ENCODE assay signal across 8 cellular contexts in the genomic region with DNA sequence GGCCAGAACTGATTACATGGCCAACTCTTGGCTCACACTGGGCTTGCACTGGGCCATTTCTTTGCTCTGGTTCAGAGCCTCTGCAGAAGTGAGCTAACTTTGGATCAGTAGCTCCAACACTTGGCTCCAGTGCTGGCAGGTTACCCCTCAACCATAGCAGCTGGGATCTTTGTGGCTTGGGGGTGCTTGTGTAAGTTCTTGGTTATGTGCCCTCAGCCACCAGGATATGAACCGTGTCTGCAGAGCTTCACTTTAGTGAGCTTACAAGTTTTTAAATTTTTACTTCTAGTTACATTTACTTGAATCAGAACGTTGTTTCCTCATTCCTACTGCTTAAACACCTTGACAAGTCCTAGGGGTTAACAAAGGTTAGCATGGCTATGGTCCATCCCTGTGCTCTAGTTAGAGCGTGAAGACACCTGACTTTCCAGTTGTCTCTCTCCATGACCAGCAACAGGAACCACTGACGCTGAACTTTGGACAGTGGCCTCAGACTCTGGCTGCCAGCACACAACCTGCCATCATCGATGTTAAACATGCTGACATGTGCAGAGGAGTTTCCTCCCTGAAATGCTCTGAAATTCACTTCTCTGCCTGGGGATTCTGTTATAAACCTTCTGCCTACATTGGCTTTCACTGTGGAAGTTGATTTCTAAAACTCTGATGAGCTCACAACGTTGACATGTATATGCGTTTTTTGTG. TPM values are rescaled to one million over a fixed set of nuclear protein-coding genes. Genes with fewer than 3 reads are reported as not detected.
DNase-seq lines count a peak whose midpoint lies in the region; TF ChIP-seq lines count a peak whose summit lies in the region.
"Had no signal": no experiment of that assay in that cellular context is flagged by ENCODE, and none has a peak within 500 bp of the region (broad histone marks: within the 10 kb centered on the region; RNA-seq: fewer than 3 reads in every experiment).

No MANE protein-coding gene starts in this region.

- H3K36me3 Mint-ChIP-seq in HFFc6 (ENCODE audit: low read depth), result peaks cover 37% of the 10 kb centered on the region
- peaks cover 31% of the 10 kb centered on the region for H3K36me3 Mint-ChIP-seq in activated T-helper 1 cell treated with anti-CD3 and anti-CD28 coated beads, Interleukin-12 subunit alpha, Interleukin-12 subunit beta, Interleukin-2, Interleukin-4 antibody, amounts not matched to agents 30 ng/mL and 10 ng/mL and 1 ng/mL, durations not matched to agents 14 hours and 24 hours and 36 hours (ENCODE audit: low read depth)
- H3K36me3 Mint-ChIP-seq in nephron progenitor cell (ENCODE audit: low read depth), result peaks cover 45% of the 10 kb centered on the region

- H3K36me3 ChIP-seq in vagina, result peaks cover 0 to 43% of the 10 kb centered on the region in 2 donors

- no peak for DNase-seq in HFFc6
- DNase-seq in activated T-helper 1 cell treated with anti-CD3 and anti-CD28 coated beads, Interleukin-12 subunit alpha, Interleukin-12 subunit beta, Interleukin-2, Interleukin-4 antibody, amounts not matched to agents 30 ng/mL and 10 ng/mL and 1 ng/mL, durations not matched to agents 14 hours and 24 hours and 36 hours (ENCODE audit: low spot score), result no peak
- DNase-seq in nephron progenitor cell, result no peak
- DNase-seq in DMS79 treated with DMSO at 0.1 percent for 48 hours (lab: John Stamatoyannopoulos, UW), result no peak
- DNase-seq in vagina (ENCODE audit: extremely low spot score in 2 of 2), result no peak
- no peak for DNase-seq in stimulated activated CD4-positive, alpha-beta T cell treated with anti-CD3 and anti-CD28 coated beads, Interleukin-4, amount 100 ng/mL, for 1 hour
- DNase-seq: H7, KBM-7 had no signal

- H3K9me3 Mint-ChIP-seq in HFFc6, result no peaks in the 10 kb centered on the region
- H3K9me3 Mint-ChIP-seq in activated T-helper 1 cell treated with anti-CD3 and anti-CD28 coated beads, Interleukin-12 subunit alpha, Interleukin-12 subunit beta, Interleukin-2, Interleukin-4 antibody, amounts not matched to agents 30 ng/mL and 10 ng/mL and 1 ng/mL, durations not matched to agents 14 hours and 24 hours and 36 hours, result no peaks in the 10 kb centered on the region
- no peaks in the 10 kb centered on the region for H3K9me3 Mint-ChIP-seq in nephron progenitor cell

- no peak for TF ChIP-seq CTCF in HFFc6 (IDR thresholded peaks at IDR 0.05)
- no peak for TF ChIP-seq CTCF in nephron progenitor cell (IDR thresholded peaks at IDR 0.05)
- TF ChIP-seq CTCF in vagina (IDR thresholded peaks at IDR 0.05), result no peak

- H3K4me3 Mint-ChIP-seq in HFFc6, result peak overlapping the region; percentile 26; the same call in 1 of the 2 replicates
- H3K4me3 Mint-ChIP-seq in activated T-helper 1 cell treated with anti-CD3 and anti-CD28 coated beads, Interleukin-12 subunit alpha, Interleukin-12 subunit beta, Interleukin-2, Interleukin-4 antibody, amounts not matched to agents 30 ng/mL and 10 ng/mL and 1 ng/mL, durations not matched to agents 14 hours and 24 hours and 36 hours, result peak overlapping the region; percentile 19
- peak overlapping the region; percentile 2 for H3K4me3 Mint-ChIP-seq in nephron progenitor cell

- no peak overlapping the region for H3K27ac ChIP-seq in vagina

- H3K4me1 Mint-ChIP-seq in HFFc6 (ENCODE audit: low read depth), result peaks cover 37% of the 10 kb centered on the region
- H3K4me1 Mint-ChIP-seq in activated T-helper 1 cell treated with anti-CD3 and anti-CD28 coated beads, Interleukin-12 subunit alpha, Interleukin-12 subunit beta, Interleukin-2, Interleukin-4 antibody, amounts not matched to agents 30 ng/mL and 10 ng/mL and 1 ng/mL, durations not matched to agents 14 hours and 24 hours and 36 hours (ENCODE audit: low read depth), result peaks cover 42% of the 10 kb centered on the region
- peaks cover 51% of the 10 kb centered on the region for H3K4me1 Mint-ChIP-seq in nephron progenitor cell

- H3K9me3 ChIP-seq in vagina, result no peaks in the 10 kb centered on the region

- no peaks in the 10 kb centered on the region for H3K27me3 ChIP-seq in vagina

- peaks cover 6% of the 10 kb centered on the region for H3K27me3 Mint-ChIP-seq in HFFc6 (ENCODE audit: insufficient read depth)
- H3K27me3 Mint-ChIP-seq in activated T-helper 1 cell treated with anti-CD3 and anti-CD28 coated beads, Interleukin-12 subunit alpha, Interleukin-12 subunit beta, Interleukin-2, Interleukin-4 antibody, amounts not matched to agents 30 ng/mL and 10 ng/mL and 1 ng/mL, durations not matched to agents 14 hours and 24 hours and 36 hours (ENCODE audit: insufficient read depth), result no peaks in the 10 kb centered on the region
- H3K27me3 Mint-ChIP-seq in nephron progenitor cell (ENCODE audit: low read depth, poor library complexity), result no peaks in the 10 kb centered on the region

- no peak overlapping the region for H3K4me3 ChIP-seq in vagina

- intact Hi-C loops in activated T-helper 1 cell treated with anti-CD3 and anti-CD28 coated beads, Interleukin-12 subunit alpha, Interleukin-12 subunit beta, Interleukin-2, Interleukin-4 antibody, amounts not matched to agents 30 ng/mL and 10 ng/mL and 1 ng/mL, durations not matched to agents 14 hours and 24 hours and 36 hours (cut with micrococcal nuclease), result no loop called here
- intact Hi-C loops in vagina (cut with DNase I), result no loop called here

- H3K4me1 ChIP-seq in vagina, result peaks cover 71% of the 10 kb centered on the region

- TF ChIP-seq POLR2A in vagina (IDR thresholded peaks at IDR 0.05), result no peak

- 0 out of 2 replicates have a peak overlapping the region, but pooled peaks have one; percentile 16 for H3K27ac Mint-ChIP-seq in HFFc6
- no peak overlapping the region for H3K27ac Mint-ChIP-seq in activated T-helper 1 cell treated with anti-CD3 and anti-CD28 coated beads, Interleukin-12 subunit alpha, Interleukin-12 subunit beta, Interleukin-2, Interleukin-4 antibody, amounts not matched to agents 30 ng/mL and 10 ng/mL and 1 ng/mL, durations not matched to agents 14 hours and 24 hours and 36 hours
- peak overlapping the region; percentile 80 for H3K27ac Mint-ChIP-seq in nephron progenitor cell

RNA-seq across cellular contexts. Expression of a gene that starts 4.1 kb away (rescaled TPM):
- 10 to 100 TPM; 14.5 to 21.1 (median 16.5) TPM for total RNA-seq in HFFc6 (2021; fragmentation: NEBNext Ultra II Directional; extraction: Animal tissue kit (Norgen Biotek cat#: 25700))
- 17.4 and 21.5 TPM in 2 replicates for total RNA-seq in activated T-helper 1 cell treated with anti-CD3 and anti-CD28 coated beads, Interleukin-12 subunit alpha, Interleukin-12 subunit beta, Interleukin-2, Interleukin-4 antibody, amounts not matched to agents 30 ng/mL and 10 ng/mL and 1 ng/mL, durations not matched to agents 14 hours and 24 hours and 36 hours
- total RNA-seq in vagina, result 44.9 TPM

RNA-seq across cellular contexts. Expression of a gene that starts 13.0 kb away (rescaled TPM):
- 10 to 100 TPM; 29.4 to 36.8 (median 35.2) TPM for total RNA-seq in HFFc6 (2021; fragmentation: NEBNext Ultra II Directional; extraction: Animal tissue kit (Norgen Biotek cat#: 25700))
- total RNA-seq in activated T-helper 1 cell treated with anti-CD3 and anti-CD28 coated beads, Interleukin-12 subunit alpha, Interleukin-12 subunit beta, Interleukin-2, Interleukin-4 antibody, amounts not matched to agents 30 ng/mL and 10 ng/mL and 1 ng/mL, durations not matched to agents 14 hours and 24 hours and 36 hours, result 45.3 and 46.5 TPM in 2 replicates
- 46.2 TPM for total RNA-seq in vagina

RNA-seq across cellular contexts. Expression of a gene that starts 13.2 kb away (rescaled TPM):
- 10 to 100 TPM; 34.7 to 43.5 (median 37.1) TPM for total RNA-seq in HFFc6 (2021; fragmentation: NEBNext Ultra II Directional; extraction: Animal tissue kit (Norgen Biotek cat#: 25700))
- 80.7 and 85.8 TPM in 2 replicates for total RNA-seq in activated T-helper 1 cell treated with anti-CD3 and anti-CD28 coated beads, Interleukin-12 subunit alpha, Interleukin-12 subunit beta, Interleukin-2, Interleukin-4 antibody, amounts not matched to agents 30 ng/mL and 10 ng/mL and 1 ng/mL, durations not matched to agents 14 hours and 24 hours and 36 hours
- total RNA-seq in vagina, result 15.2 TPM

RNA-seq across cellular contexts. Expression of a gene that starts 15.2 kb away (rescaled TPM):
- 10 to 100 TPM; 33.2 to 39.8 (median 36.7) TPM for total RNA-seq in HFFc6 (2021; fragmentation: NEBNext Ultra II Directional; extraction: Animal tissue kit (Norgen Biotek cat#: 25700))
- total RNA-seq in activated T-helper 1 cell treated with anti-CD3 and anti-CD28 coated beads, Interleukin-12 subunit alpha, Interleukin-12 subunit beta, Interleukin-2, Interleukin-4 antibody, amounts not matched to agents 30 ng/mL and 10 ng/mL and 1 ng/mL, durations not matched to agents 14 hours and 24 hours and 36 hours, result 37.9 and 42.4 TPM in 2 replicates
- 27.7 TPM for total RNA-seq in vagina

RNA-seq across cellular contexts. Expression of a gene that starts 25.3 kb away (rescaled TPM):
- under 1 TPM in 4 of 6 experiments, not detected in 2; 0.21 to 0.40 (median 0.26) TPM for total RNA-seq in HFFc6 (2021; fragmentation: NEBNext Ultra II Directional; extraction: Animal tissue kit (Norgen Biotek cat#: 25700))
- total RNA-seq in activated T-helper 1 cell treated with anti-CD3 and anti-CD28 coated beads, Interleukin-12 subunit alpha, Interleukin-12 subunit beta, Interleukin-2, Interleukin-4 antibody, amounts not matched to agents 30 ng/mL and 10 ng/mL and 1 ng/mL, durations not matched to agents 14 hours and 24 hours and 36 hours, result 1.2 and 1.3 TPM in 2 replicates
- total RNA-seq in vagina, result not detected
- total RNA-seq: H7 had no signal
